6 cellular contexts compared by ENCODE assay signal in genomic region chr1:64348270-64348669, GRCh38.
"Had no signal": no experiment of that assay in that cellular context is flagged by ENCODE, and none has a peak within 500 bp of the region (broad histone marks: within the 10 kb centered on the region; RNA-seq: fewer than 3 reads in every experiment).

No MANE protein-coding gene starts in this region.

- ATAC-seq: HepG2, K562 had no signal

- H3K27ac ChIP-seq: HL-60 had no signal

- DNase-seq: IMR-90, KBM-7 had no signal

- H3K4me1 Mint-ChIP-seq: IgD-negative memory B cell had no signal

- H3K27ac Mint-ChIP-seq: IgD-negative memory B cell had no signal

- H3K4me3 Mint-ChIP-seq: IgD-negative memory B cell had no signal

- H3K4me3 ChIP-seq: K562 had no signal

- FAIRE-seq: HepG2, K562 had no signal

- H3K36me3 Mint-ChIP-seq: IgD-negative memory B cell had no signal
